Comparison of ENCODE assay signal across 1 cellular context in genomic region chr3:107143206-107143605, GRCh38.
TF ChIP-seq lines count a peak whose summit lies in the region.

No MANE protein-coding gene starts in this region.

TF ChIP-seq in HepG2, 621 proteins besides CTCF, POLR2A, EP300 and RAD21:
- TF ChIP-seq AHDC1 (CRISPR knock-in tag; IDR thresholded peaks at IDR 0.05; ENCODE audit: borderline replicate concordance) (no peak), KDM5A (IDR thresholded peaks at IDR 0.05; ENCODE audit: borderline replicate concordance, low read length) (no peak), MAF1 (CRISPR knock-in tag; IDR thresholded peaks at IDR 0.05; ENCODE audit: borderline replicate concordance) (no peak), SKI (IDR thresholded peaks at IDR 0.05; ENCODE audit: partially characterized antibody) (no peak), ARNT2 (CRISPR knock-in tag; IDR thresholded peaks at IDR 0.05; ENCODE audit: low read depth) (no peak)
